17 cellular contexts compared by ENCODE assay signal in genomic region chr7:12320241-12320640, GRCh38.
DNase-seq lines count a peak whose midpoint lies in the region; ATAC-seq, FAIRE-seq and TF ChIP-seq lines count a peak whose summit lies in the region.
"Had no signal": no experiment of that assay in that cellular context is flagged by ENCODE, and none has a peak within 500 bp of the region (broad histone marks: within the 10 kb centered on the region; RNA-seq: fewer than 3 reads in every experiment).

No MANE protein-coding gene starts in this region.

- H3K4me1 Mint-ChIP-seq in nephron, result peaks cover 10% of the 10 kb centered on the region

- H3K9me3 Mint-ChIP-seq in nephron, result no peaks in the 10 kb centered on the region
- H3K9me3 Mint-ChIP-seq: T-helper 1 cell treated with Interleukin-12 subunit alpha and Interleukin-12 subunit beta and Interleukin-4 antibody, amounts not matched to agents 30 μg/mL and 1 μg/mL, for 36 hours had no signal

- no peaks in the 10 kb centered on the region for H3K9me1 ChIP-seq in K562 (ENCODE audit: control insufficient read depth, insufficient read depth, low read length)

- in situ Hi-C loops in K562 (cut with MboI), result no loop called here

- intact Hi-C loops in K562 (cut with micrococcal nuclease), result loop anchor here (5.0 kb wide), 1 partner anchor 172 kb away; no protein-coding TSS in a partner anchor
- intact Hi-C loops in colonic mucosa (cut with DNase I), result loop anchor here (10.0 kb wide), 2 partner anchors 485 to 895 kb away; partner anchors contain the start of gene THSD7A

- POLR2A ChIA-PET in K562 (lab: Yijun Ruan, JAX), result no interaction called here

- FAIRE-seq in K562 (lab: Jason Lieb, UNC), result no peak

- no peak overlapping the region for H2AFZ ChIP-seq in K562 (ENCODE audit: low read depth, low read length)

- H3K9ac ChIP-seq in K562 (ENCODE audit: insufficient read depth in 1 of 2, low read depth in 2 of 2, low read length in 2 of 2), result no peak overlapping the region
- H3K9ac ChIP-seq in colonic mucosa (ENCODE audit: low read depth in 2 of 2, low read length in 2 of 2), result no peak overlapping the region

- TF ChIP-seq CTCF in K562 (IDR thresholded peaks at IDR 0.05 in 2 of 3, conservative IDR thresholded peaks at IDR 0.05 in 1 of 3; ENCODE audit: insufficient read depth in 2 of 3, low read depth in 1 of 3, low read length in 3 of 3) (no peak), nephron (IDR thresholded peaks at IDR 0.05; ENCODE audit: unreplicated experiment in 3 of 3) (no peak), colonic mucosa (IDR thresholded peaks at IDR 0.05) (no peak)

- H3K27ac ChIP-seq in K562 (ENCODE audit: extremely low read depth, low read depth, low read length), result no peak overlapping the region
- no peak overlapping the region for H3K27ac ChIP-seq in colonic mucosa
- H3K27ac ChIP-seq: SJCRH30 had no signal

- no peak for TF ChIP-seq RAD21 in K562 (CRISPR knock-in tag; conservative IDR thresholded peaks at IDR 0.05 in 1 of 2, IDR thresholded peaks at IDR 0.05 in 1 of 2)

- BruUV-seq in K562 (replicated peaks; lab: Mats Ljungman, UMichigan), result no TSS peak

- H3K4me3 Mint-ChIP-seq in nephron, result no peak overlapping the region
- H3K4me3 Mint-ChIP-seq: T-helper 1 cell treated with Interleukin-12 subunit alpha and Interleukin-12 subunit beta and Interleukin-4 antibody, amounts not matched to agents 30 μg/mL and 1 μg/mL, for 36 hours had no signal

- 69% methylated on average over 2 of the region's 2 CpGs for WGBS in K562 (ENCODE audit: insufficient coverage, low coverage, missing lambda C conversion rate)

- H3K27ac Mint-ChIP-seq in nephron, result peak overlapping the region; percentile 61 to 80 (median 74)
- H3K27ac Mint-ChIP-seq: T-helper 1 cell treated with Interleukin-12 subunit alpha and Interleukin-12 subunit beta and Interleukin-4 antibody, amounts not matched to agents 30 μg/mL and 1 μg/mL, for 36 hours had no signal

- H3K4me1 ChIP-seq in K562 (replicated peaks in 1 of 2; ENCODE audit: control insufficient read depth in 2 of 2, insufficient read depth in 2 of 2, low read length in 2 of 2), result peaks cover 0 to 5% of the 10 kb centered on the region in 2 experiments; a peak in 1 of 5 replicates
- no peaks in the 10 kb centered on the region for H3K4me1 ChIP-seq in colonic mucosa
- H3K4me1 ChIP-seq: SJCRH30 had no signal

- H3K36me3 Mint-ChIP-seq in nephron (ENCODE audit: low read depth), result no peaks in the 10 kb centered on the region

- no peaks in the 10 kb centered on the region for H4K20me1 ChIP-seq in K562 (replicated peaks; ENCODE audit: control insufficient read depth, insufficient read depth, low read length)

- H3K4me2 ChIP-seq in K562 (ENCODE audit: insufficient read depth, low read length), result no peak overlapping the region

- ATAC-seq in GM19463 (IDR thresholded peaks at IDR 0.05; ENCODE audit: unreplicated experiment), result peak; percentile 37
- no peak for ATAC-seq in K562
- no peak for ATAC-seq in GM21447 (IDR thresholded peaks at IDR 0.05; ENCODE audit: unreplicated experiment)
- ATAC-seq: HCT116, PC-3 had no signal

- H3K27me3 ChIP-seq in K562 (ENCODE audit: control insufficient read depth in 2 of 2, insufficient read depth in 2 of 2, low read length in 2 of 2), result no peaks in the 10 kb centered on the region
- no peaks in the 10 kb centered on the region for H3K27me3 ChIP-seq in colonic mucosa
- H3K27me3 ChIP-seq: SJCRH30 had no signal

- H3K36me3 ChIP-seq in K562 (ENCODE audit: control insufficient read depth, insufficient read depth, low read length), result peaks cover 23% of the 10 kb centered on the region; the same call in 2 of the 3 replicates
- no peaks in the 10 kb centered on the region for H3K36me3 ChIP-seq in colonic mucosa
- H3K36me3 ChIP-seq: SJCRH30 had no signal

- H3K27me3 Mint-ChIP-seq in nephron (ENCODE audit: low read depth), result no peaks in the 10 kb centered on the region

- CTCF ChIA-PET in K562 (lab: Yijun Ruan, JAX; ENCODE audit: low intra/inter-chr PET ratio), result interaction anchor here (3.1 kb wide), 1 partner anchor 252 kb away, joined by 27 read pairs; no protein-coding TSS in a partner anchor

- TF ChIP-seq EP300 in K562 (IDR thresholded peaks at IDR 0.05; ENCODE audit: low read length), result no peak

- TF ChIP-seq POLR2A in K562 (conservative IDR thresholded peaks at IDR 0.05), result no peak

- H3K4me3 ChIP-seq in K562, result no peak overlapping the region
- H3K4me3 ChIP-seq in colonic mucosa, result no peak overlapping the region
- H3K4me3 ChIP-seq: SJCRH30 had no signal

- H3K9me3 ChIP-seq in K562 (replicated peaks; ENCODE audit: control insufficient read depth, insufficient read depth, low read depth, low read length) (no peaks in the 10 kb centered on the region), colonic mucosa (no peaks in the 10 kb centered on the region)
- H3K9me3 ChIP-seq: SJCRH30 had no signal

- DNase-seq in NCI-H2029 (lab: John Stamatoyannopoulos, UW), result peak; percentile 14
- no peak for DNase-seq in K562 (ENCODE audit: extremely low read depth in 1 of 4, low spot score in 3 of 4)
- no peak for DNase-seq in NCI-H128 (lab: John Stamatoyannopoulos, UW; ENCODE audit: unreplicated experiment)
- no peak for DNase-seq in colonic mucosa
- DNase-seq in H4 (ENCODE audit: low spot score), result no peak
- DNase-seq: ACHN, C1 segment of cervical spinal cord, DMS79, NCI-H1417 treated with DMSO at 0.1 percent for 48 hours, NCI-H1930, PC-3, SJCRH30 had no signal

- H3K79me2 ChIP-seq in K562 (ENCODE audit: control insufficient read depth, insufficient read depth, low read length), result no peaks in the 10 kb centered on the region

TF ChIP-seq in K562, 482 proteins besides CTCF, POLR2A, EP300 and RAD21:
- TF ChIP-seq MCM3 (IDR thresholded peaks at IDR 0.05) (no peak), PTTG1 (tag; IDR thresholded peaks at IDR 0.05; ENCODE audit: low read depth) (peak; percentile 33; the same call in 1 of the 2 replicates)
